10 cellular contexts compared by ENCODE assay signal in genomic region chr3:67362686-67363085, GRCh38.
DNase-seq lines count a peak whose midpoint lies in the region; ATAC-seq and TF ChIP-seq lines count a peak whose summit lies in the region.
"Had no signal": no experiment of that assay in that cellular context is flagged by ENCODE, and none has a peak within 500 bp of the region (broad histone marks: within the 10 kb centered on the region; RNA-seq: fewer than 3 reads in every experiment).

No MANE protein-coding gene starts in this region.

- H3K27ac ChIP-seq in DND-41 (ENCODE audit: low read length): no peak overlapping the region
- H3K27ac ChIP-seq in HEK293 (ENCODE audit: extremely low read depth, low read depth, low read length): no peak overlapping the region
- no peak overlapping the region for H3K27ac ChIP-seq in hepatocyte
- H3K27ac ChIP-seq: suprapubic skin had no signal

- no peaks in the 10 kb centered on the region for H4K20me1 ChIP-seq in DND-41 (ENCODE audit: insufficient read depth, low read length)
- H4K20me1 ChIP-seq in hepatocyte (ENCODE audit: insufficient read depth, poor library complexity, severe bottlenecking): no peaks in the 10 kb centered on the region

- H3K36me3 Mint-ChIP-seq in T-helper 2 cell treated with Interferon-gamma antibody and Interleukin-4, amounts not matched to agents 5 μg/mL and 100 μg/mL, for 36 hours (ENCODE audit: low read depth): no peaks in the 10 kb centered on the region
- H3K36me3 Mint-ChIP-seq: T-cell had no signal

- H3K9me3 ChIP-seq in DND-41 (ENCODE audit: insufficient read depth, low read length, severe bottlenecking) (no peaks in the 10 kb centered on the region), HEK293 (ENCODE audit: control insufficient read depth, insufficient read depth, low read depth, low read length) (no peaks in the 10 kb centered on the region), hepatocyte (ENCODE audit: low read depth) (no peaks in the 10 kb centered on the region)
- H3K9me3 ChIP-seq: suprapubic skin had no signal

- H3K36me3 ChIP-seq in DND-41 (ENCODE audit: insufficient read depth, low read length) (no peaks in the 10 kb centered on the region), HEK293 (ENCODE audit: control insufficient read depth in 2 of 2, insufficient read depth in 1 of 2, low read length in 2 of 2) (no peaks in the 10 kb centered on the region), hepatocyte (replicated peaks; ENCODE audit: insufficient read depth, low read depth) (no peaks in the 10 kb centered on the region)
- H3K36me3 ChIP-seq: suprapubic skin had no signal

- H3K4me3 Mint-ChIP-seq in T-helper 2 cell treated with Interferon-gamma antibody and Interleukin-4, amounts not matched to agents 5 μg/mL and 100 μg/mL, for 36 hours: peak overlapping the region; percentile 20

- H3K27me3 ChIP-seq in DND-41 (ENCODE audit: insufficient read depth, low read length, poor library complexity) (no peaks in the 10 kb centered on the region), hepatocyte (no peaks in the 10 kb centered on the region)
- H3K27me3 ChIP-seq: suprapubic skin had no signal

- no peak overlapping the region for H3K4me2 ChIP-seq in DND-41 (ENCODE audit: insufficient read depth, low read length)
- H3K4me2 ChIP-seq in hepatocyte: no peak overlapping the region

- CTCF ChIA-PET in HEK293 (lab: Yijun Ruan, JAX): no interaction called here

- peaks cover 12% of the 10 kb centered on the region for H3K27me3 Mint-ChIP-seq in T-helper 2 cell treated with Interferon-gamma antibody and Interleukin-4, amounts not matched to agents 5 μg/mL and 100 μg/mL, for 36 hours (ENCODE audit: low read depth)
- H3K27me3 Mint-ChIP-seq: T-cell had no signal

- H3K4me1 Mint-ChIP-seq in T-helper 2 cell treated with Interferon-gamma antibody and Interleukin-4, amounts not matched to agents 5 μg/mL and 100 μg/mL, for 36 hours (ENCODE audit: low read depth): peaks cover 34% of the 10 kb centered on the region

- POLR2A ChIA-PET in HEK293 (lab: Yijun Ruan, JAX): no interaction called here

- H2AFZ ChIP-seq in DND-41 (ENCODE audit: low read depth, low read length) (no peak overlapping the region), hepatocyte (no peak overlapping the region)

- H3K9ac ChIP-seq in DND-41 (ENCODE audit: low read depth, low read length): no peak overlapping the region

- TF ChIP-seq CTCF in DND-41 (IDR thresholded peaks at IDR 0.05; ENCODE audit: borderline replicate concordance, extremely low read depth, low read length, poor library complexity, severe bottlenecking) (no peak), HEK293 (tag by site-specific recombination; IDR thresholded peaks at IDR 0.05) (no peak), hepatocyte (IDR thresholded peaks at IDR 0.05; ENCODE audit: poor library complexity) (no peak)

- H3K79me2 ChIP-seq in DND-41 (ENCODE audit: insufficient read depth, low read length): no peaks in the 10 kb centered on the region
- no peaks in the 10 kb centered on the region for H3K79me2 ChIP-seq in hepatocyte

- H3K9me3 Mint-ChIP-seq in T-helper 2 cell treated with Interferon-gamma antibody and Interleukin-4, amounts not matched to agents 5 μg/mL and 100 μg/mL, for 36 hours: peaks cover 4% of the 10 kb centered on the region

- DNase-seq in DND-41 (peak; percentile 60), hepatocyte (ENCODE audit: low spot score) (peak; percentile 52), cerebellum (ENCODE audit: low spot score) (no peak), NOMO-1 treated with DMSO at 0.1 percent for 48 hours (lab: John Stamatoyannopoulos, UW; ENCODE audit: unreplicated experiment) (no peak)
- DNase-seq in T-helper 2 cell treated with Interferon-gamma antibody and Interleukin-4, amounts not matched to agents 5 μg/mL and 100 μg/mL, for 36 hours (ENCODE audit: low spot score): peak; percentile 50
- DNase-seq: activated CD8-positive, alpha-beta memory T cell treated with anti-CD3 and anti-CD28 coated beads, Interleukin-2, amount 50 U/mL, for 48 hours; T-cell had no signal

- H3K27ac Mint-ChIP-seq in T-helper 2 cell treated with Interferon-gamma antibody and Interleukin-4, amounts not matched to agents 5 μg/mL and 100 μg/mL, for 36 hours: no peak overlapping the region
- H3K27ac Mint-ChIP-seq: T-cell had no signal

- no peak overlapping the region for H3K4me3 ChIP-seq in DND-41 (ENCODE audit: low read depth in 1 of 2, low read length in 2 of 2)
- H3K4me3 ChIP-seq in HEK293 (ENCODE audit: low read depth, low read length): no peak overlapping the region
- no peak overlapping the region for H3K4me3 ChIP-seq in hepatocyte
- H3K4me3 ChIP-seq: suprapubic skin had no signal

- 23% methylated on average over 4 of the region's 4 CpGs for WGBS in hepatocyte (ENCODE audit: low lambda C conversion rate, missing lambda C conversion rate)

- peaks cover 24% of the 10 kb centered on the region for H3K4me1 ChIP-seq in DND-41 (ENCODE audit: insufficient read depth, low read length)
- no peaks in the 10 kb centered on the region for H3K4me1 ChIP-seq in HEK293 (ENCODE audit: control insufficient read depth, insufficient read depth, low read length)
- no peaks in the 10 kb centered on the region for H3K4me1 ChIP-seq in hepatocyte (ENCODE audit: insufficient read depth)
- H3K4me1 ChIP-seq: suprapubic skin had no signal

- ATAC-seq in DND-41 (ENCODE audit: insufficient read depth, low read depth) (peak; percentile 89), GM21619 (IDR thresholded peaks at IDR 0.05; ENCODE audit: unreplicated experiment) (no peak)

- no peaks in the 10 kb centered on the region for H3K9me2 ChIP-seq in hepatocyte (replicated peaks; ENCODE audit: insufficient read depth)

TF ChIP-seq in HEK293, 187 proteins besides CTCF, POLR2A, EP300 and RAD21:
- TF ChIP-seq GLIS1 (tag by site-specific recombination; IDR thresholded peaks at IDR 0.05): peak; percentile 48; the same call in 1 of the 2 replicates
- TF ChIP-seq SP7 (tag by site-specific recombination; IDR thresholded peaks at IDR 0.05): peak; percentile 67
- TF ChIP-seq REST (tag by site-specific recombination; IDR thresholded peaks at IDR 0.05): no peak

Comparison
In these comparisons a context has a peak if more than half of its experiments do, and no peak if none do; other contexts are left out.
1. DNase-seq: peak in DND-41 (single experiment), T-helper 2 cell treated with Interferon-gamma antibody and Interleukin-4, amounts not matched to agents 5 μg/mL and 100 μg/mL, for 36 hours (single experiment) and hepatocyte (single experiment); none in cerebellum (single experiment) and NOMO-1 treated with DMSO at 0.1 percent for 48 hours (single experiment).